Comparison of ENCODE assay signal across 8 cellular contexts in genomic region chr22:37659897-37660708, GRCh38. TPM values are rescaled to one million over a fixed set of nuclear protein-coding genes. Genes with fewer than 3 reads are reported as not detected.
DNase-seq lines count a peak whose midpoint lies in the region; ATAC-seq and TF ChIP-seq lines count a peak whose summit lies in the region.

No MANE protein-coding gene starts in this region.

- no peaks in the 10 kb centered on the region for H3K27me3 ChIP-seq in Karpas-422 (ENCODE audit: low read length)
- H3K27me3 ChIP-seq in mammary epithelial cell (ENCODE audit: insufficient read depth, low read length), result no peaks in the 10 kb centered on the region
- H3K27me3 ChIP-seq in aorta (ENCODE audit: control insufficient read depth in 1 of 2, insufficient read depth in 2 of 2, low read length in 1 of 2), result no peaks in the 10 kb centered on the region

- peak overlapping the region; percentile 72 to 86 (median 80) for H3K4me3 Mint-ChIP-seq in naive thymus-derived CD8-positive, alpha-beta T cell

- DNase-seq in Karpas-422 (no peak), mammary epithelial cell (no peak), HK-2 (ENCODE audit: unreplicated experiment) (no peak), aorta (no peak)
- DNase-seq in naive thymus-derived CD8-positive, alpha-beta T cell, result no peak
- no peak for DNase-seq in stimulated activated CD4-positive, alpha-beta T cell treated with anti-CD3 and anti-CD28 coated beads, Interleukin-15, amount 100 ng/mL, for 24 hours

- intact Hi-C loops in mammary epithelial cell (cut with micrococcal nuclease), result loop anchor here (2.0 kb wide), 1 partner anchor 17 kb away; no protein-coding TSS in a partner anchor
- intact Hi-C loops in aorta (cut with DNase I), result no loop called here

- H3K27ac Mint-ChIP-seq in naive thymus-derived CD8-positive, alpha-beta T cell, result peak overlapping the region; percentile 28 to 81 (median 72)

- peaks cover 55% of the 10 kb centered on the region for H3K79me2 ChIP-seq in Karpas-422 (ENCODE audit: low read length)
- peaks cover 41% of the 10 kb centered on the region for H3K79me2 ChIP-seq in mammary epithelial cell (ENCODE audit: insufficient read depth, low read length)

- H2AFZ ChIP-seq in Karpas-422 (ENCODE audit: low read length) (no peak overlapping the region), mammary epithelial cell (ENCODE audit: low read depth, low read length) (no peak overlapping the region)

- H3K9me3 ChIP-seq in Karpas-422 (ENCODE audit: low read length) (no peaks in the 10 kb centered on the region), mammary epithelial cell (replicated peaks; ENCODE audit: insufficient read depth, low read length) (no peaks in the 10 kb centered on the region), aorta (ENCODE audit: control insufficient read depth, low read length) (no peaks in the 10 kb centered on the region)

- peaks cover 21 to 47% (median 42%) of the 10 kb centered on the region in 4 donors for H3K4me1 Mint-ChIP-seq in naive thymus-derived CD8-positive, alpha-beta T cell

- ATAC-seq in naive thymus-derived CD8-positive, alpha-beta T cell, result no peak
- ATAC-seq in GM19397 (IDR thresholded peaks at IDR 0.05; ENCODE audit: unreplicated experiment), result no peak
- no peak for ATAC-seq in aorta (ENCODE audit: low FRiP score)

- H3K27ac ChIP-seq in C4-2B (peak overlapping the region; percentile 82), Karpas-422 (ENCODE audit: low read length) (peak overlapping the region; percentile 70), mammary epithelial cell (ENCODE audit: insufficient read depth, low read depth, low read length) (no peak overlapping the region), aorta (ENCODE audit: low read depth in 1 of 2, low read length in 2 of 2) (no peak overlapping the region)

- dilution Hi-C loops in mammary epithelial cell (cut with HindIII; ENCODE audit: low sequenced_read_pairs), result loop anchor here (5.0 kb wide), 1 partner anchor 38 kb away; no protein-coding TSS in a partner anchor

- in situ Hi-C loops in mammary epithelial cell (cut with MboI; ENCODE audit: low sequenced_read_pairs in 2 of 2), result no loop called here

- CTCF ChIA-PET in mammary epithelial cell (lab: Charles Lee; ENCODE audit: low non-redundant PET), result no interaction called here

- H3K4me1 ChIP-seq in Karpas-422 (ENCODE audit: low read length) (peaks cover 43% of the 10 kb centered on the region), mammary epithelial cell (ENCODE audit: insufficient read depth, low read length) (peaks cover 21% of the 10 kb centered on the region), aorta (ENCODE audit: control insufficient read depth in 1 of 2, insufficient read depth in 2 of 2, low read length in 2 of 2) (no peaks in the 10 kb centered on the region)

- H3K9ac ChIP-seq in Karpas-422 (ENCODE audit: low read length) (peak overlapping the region; percentile 87), mammary epithelial cell (ENCODE audit: insufficient read depth, low read length) (no peak overlapping the region)

- H3K4me2 ChIP-seq in Karpas-422 (ENCODE audit: low read depth, low read length, poor library complexity, severe bottlenecking), result peak overlapping the region; percentile 96
- H3K4me2 ChIP-seq in mammary epithelial cell (ENCODE audit: insufficient read depth, low read depth, low read length), result peak overlapping the region; percentile 99

- peaks cover 0 to 13% (median 2%) of the 10 kb centered on the region in 3 donors for H3K36me3 Mint-ChIP-seq in naive thymus-derived CD8-positive, alpha-beta T cell

- H3K27me3 Mint-ChIP-seq in naive thymus-derived CD8-positive, alpha-beta T cell, result no peaks in the 10 kb centered on the region

- peaks cover 49% of the 10 kb centered on the region for H4K20me1 ChIP-seq in Karpas-422 (ENCODE audit: insufficient read depth, low read depth, low read length)
- no peaks in the 10 kb centered on the region for H4K20me1 ChIP-seq in mammary epithelial cell (ENCODE audit: insufficient read depth, low read length)

- 90% methylated on average over 14 of the region's 14 CpGs for WGBS in mammary epithelial cell (ENCODE audit: low coverage, missing lambda C conversion rate)
- 79 to 82% methylated on average over 14 of the region's 14 CpGs for WGBS in aorta, 2 donors

- POLR2A ChIA-PET in naive thymus-derived CD8-positive, alpha-beta T cell (lab: Charles Lee), result interaction anchor here (1.0 to 66.7 kb wide), 3 partner anchors 3 to 87 kb away, joined by 4 to 2283 read pairs (median 2283); partner anchors contain the start of genes GGA1, LGALS1, NOL12 and PDXP

- peaks cover 3% of the 10 kb centered on the region for H3K36me3 ChIP-seq in Karpas-422 (ENCODE audit: insufficient read depth, low read length)
- no peaks in the 10 kb centered on the region for H3K36me3 ChIP-seq in mammary epithelial cell (ENCODE audit: insufficient read depth, low read length)
- no peaks in the 10 kb centered on the region for H3K36me3 ChIP-seq in aorta (ENCODE audit: control insufficient read depth in 1 of 2, insufficient read depth in 2 of 2, low read length in 1 of 2)

- no peak for TF ChIP-seq CTCF in C4-2B (conservative IDR thresholded peaks at IDR 0.05)
- no peak for TF ChIP-seq CTCF in mammary epithelial cell (conservative IDR thresholded peaks at IDR 0.05 in 1 of 2, IDR thresholded peaks at IDR 0.05 in 1 of 2; ENCODE audit: extremely low read depth in 1 of 2, insufficient read depth in 1 of 2, low read depth in 1 of 2, low read length in 2 of 2)

- H3K4me3 ChIP-seq in Karpas-422 (ENCODE audit: low read length) (peak overlapping the region; percentile 78), mammary epithelial cell (replicated peaks in 1 of 3; ENCODE audit: insufficient read depth in 1 of 3, low read depth in 2 of 3, low read length in 3 of 3) (peak overlapping the region in 2 of 3 experiments; percentile 35 to 84), aorta (ENCODE audit: low read length in 2 of 2) (no peak overlapping the region)

- H3K9me2 ChIP-seq in Karpas-422 (replicated peaks; ENCODE audit: insufficient read depth, low read length), result no peaks in the 10 kb centered on the region

- H3K9me3 Mint-ChIP-seq in naive thymus-derived CD8-positive, alpha-beta T cell, result no peaks in the 10 kb centered on the region

- no TSS peak for BruUV-seq in mammary epithelial cell (replicated peaks; lab: Mats Ljungman, UMichigan)

RNA-seq across cellular contexts. Expression of gene PDXP, which starts 1.6 kb away (rescaled TPM):
- total RNA-seq in Karpas-422 (2014; rRNA removed; shearing (Covaris generic); ENCODE audit: low replicate concordance), result 75.3 and 78.9 TPM in 2 replicates
- 1 to 10 TPM; 5.8 to 6.9 TPM for total RNA-seq in mammary epithelial cell
- 19.4 TPM for polyA plus RNA-seq in mammary epithelial cell
- 10.4 TPM for polyA minus RNA-seq in mammary epithelial cell
- total RNA-seq in naive thymus-derived CD8-positive, alpha-beta T cell, result 1 to 10 TPM; 4.3 to 5.9 TPM
- 1 to 10 TPM; 1.7 to 9.6 (median 5.8) TPM for polyA plus RNA-seq in naive thymus-derived CD8-positive, alpha-beta T cell
- 1 to 10 TPM; 4.0 to 5.5 TPM for total RNA-seq in aorta
- 10 to 100 TPM in 1 of 2 donors, 1 to 10 TPM in 1; 4.7 to 16.2 TPM for polyA plus RNA-seq in aorta

RNA-seq across cellular contexts. Expression of gene LGALS1, which starts 15.3 kb away (rescaled TPM):
- total RNA-seq in Karpas-422 (2014; rRNA removed; shearing (Covaris generic); ENCODE audit: low replicate concordance), result 288 and 308 TPM in 2 replicates
- total RNA-seq in mammary epithelial cell, result 1,000 to 10,000 TPM; 2,888 to 3,171 TPM
- 6,743 TPM for polyA plus RNA-seq in mammary epithelial cell
- 4,799 TPM for polyA minus RNA-seq in mammary epithelial cell
- 10 to 100 TPM; 14.3 to 16.8 TPM for total RNA-seq in naive thymus-derived CD8-positive, alpha-beta T cell
- 100 to 1,000 TPM in 1 of 3 donors, 10 to 100 TPM in 2; 19.6 to 122 (median 34.8) TPM for polyA plus RNA-seq in naive thymus-derived CD8-positive, alpha-beta T cell
- 1,000 to 10,000 TPM; 1,050 to 1,178 TPM for total RNA-seq in aorta
- polyA plus RNA-seq in aorta, result 1,000 to 10,000 TPM; 1,845 to 3,139 TPM

RNA-seq across cellular contexts. Expression of gene SH3BP1, which starts 20.6 kb away (rescaled TPM):
- 43.2 and 50.4 TPM in 2 replicates for total RNA-seq in Karpas-422 (2014; rRNA removed; shearing (Covaris generic); ENCODE audit: low replicate concordance)
- total RNA-seq in mammary epithelial cell (10 to 100 TPM; 28.2 to 65.9 TPM), aorta (10 to 100 TPM in 1 of 2 donors, 1 to 10 TPM in 1; 7.2 to 18.2 TPM)
- polyA plus RNA-seq in mammary epithelial cell (43.7 TPM), aorta (10 to 100 TPM in 1 of 2 donors, 1 to 10 TPM in 1; 3.5 to 14.8 TPM)
- polyA minus RNA-seq in mammary epithelial cell, result 77.9 TPM
- 10 to 100 TPM; 77.9 to 79.0 TPM for total RNA-seq in naive thymus-derived CD8-positive, alpha-beta T cell
- 10 to 100 TPM; 16.9 to 26.5 (median 25.6) TPM for polyA plus RNA-seq in naive thymus-derived CD8-positive, alpha-beta T cell

RNA-seq across cellular contexts. Expression of gene NOL12, which starts 26.0 kb away (rescaled TPM):
- 12.3 and 48.1 TPM in 2 replicates for total RNA-seq in Karpas-422 (2014; rRNA removed; shearing (Covaris generic); ENCODE audit: low replicate concordance)
- 10 to 100 TPM in 1 of 2 donors, 1 to 10 TPM in 1; 8.0 to 32.4 TPM for total RNA-seq in mammary epithelial cell
- polyA plus RNA-seq in mammary epithelial cell, result 21.2 TPM
- 11.9 TPM for polyA minus RNA-seq in mammary epithelial cell
- total RNA-seq in naive thymus-derived CD8-positive, alpha-beta T cell, result 10 to 100 TPM; 47.9 to 48.6 TPM
- 10 to 100 TPM; 35.0 to 46.4 (median 43.8) TPM for polyA plus RNA-seq in naive thymus-derived CD8-positive, alpha-beta T cell
- 10 to 100 TPM; 11.1 to 15.4 TPM for total RNA-seq in aorta
- 10 to 100 TPM; 13.0 to 19.0 TPM for polyA plus RNA-seq in aorta

RNA-seq across cellular contexts. Expression of gene TRIOBP, which starts 36.7 kb away (rescaled TPM):
- 14.6 and 45.6 TPM in 2 replicates for total RNA-seq in Karpas-422 (2014; rRNA removed; shearing (Covaris generic); ENCODE audit: low replicate concordance)
- total RNA-seq in mammary epithelial cell, result 100 to 1,000 TPM; 117 to 138 TPM
- polyA plus RNA-seq in mammary epithelial cell, result 34.2 TPM
- polyA minus RNA-seq in mammary epithelial cell, result 75.7 TPM
- total RNA-seq in naive thymus-derived CD8-positive, alpha-beta T cell, result 10 to 100 TPM; 26.4 to 30.9 TPM
- polyA plus RNA-seq in naive thymus-derived CD8-positive, alpha-beta T cell, result 10 to 100 TPM in 2 of 3 donors, 1 to 10 TPM in 1; 7.8 to 11.6 (median 10.7) TPM
- total RNA-seq in aorta, result 100 to 1,000 TPM in 1 of 2 donors, 10 to 100 TPM in 1; 86.0 to 113 TPM
- 10 to 100 TPM; 26.9 to 59.1 TPM for polyA plus RNA-seq in aorta

Comparison
In these comparisons a context has a peak if more than half of its experiments do, and no peak if none do; other contexts are left out.
1. H3K27ac ChIP-seq: peak in C4-2B (single experiment) and Karpas-422 (single experiment); none in mammary epithelial cell (single experiment) and aorta (0 of 2).
2. H3K4me3 ChIP-seq: peak in Karpas-422 (single experiment) and mammary epithelial cell (2 of 3); none in aorta (0 of 2).
3. RNA of gene LGALS1, which starts 15.3 kb away (total RNA-seq): 2,888 to 3,171 TPM in mammary epithelial cell, 1,050 to 1,178 TPM in aorta and 288 to 308 TPM in Karpas-422; 14.3 to 16.8 TPM in naive thymus-derived CD8-positive, alpha-beta T cell; every median in the first group is over 10 times any median in the second.